Comparison of ENCODE assay signal across 1 cellular context in genomic region chr10:14959221-14960057, GRCh38.
TF ChIP-seq lines count a peak whose summit lies in the region.

Gene MEIG1, plus strand, starts transcription at chr10:14959388. Its CDS starts 7,081 bp downstream, at chr10:14966469.

TF ChIP-seq in HepG2, 621 proteins besides CTCF, POLR2A, EP300 and RAD21 (continued from another document and continues in another):
- peak; percentile 96 for TF ChIP-seq ZBTB40 (IDR thresholded peaks at IDR 0.05)
- no peak; the same call in 1 of the 2 replicates for TF ChIP-seq ZBTB40 (CRISPR knock-in tag; IDR thresholded peaks at IDR 0.05)
- TF ChIP-seq KLF9 (CRISPR knock-in tag; IDR thresholded peaks at IDR 0.05; ENCODE audit: low read depth) = peak; percentile 19; the same call in 1 of the 2 replicates
- peak; percentile 59 for TF ChIP-seq ELF4 (CRISPR knock-in tag; IDR thresholded peaks at IDR 0.05; ENCODE audit: borderline replicate concordance)
- no peak for TF ChIP-seq ZNF776 (CRISPR knock-in tag; IDR thresholded peaks at IDR 0.05)
- peak; percentile 66; the same call in 1 of the 2 replicates for TF ChIP-seq ZNF788 (CRISPR knock-in tag; IDR thresholded peaks at IDR 0.05; ENCODE audit: borderline replicate concordance)
- TF ChIP-seq ZBTB21 (CRISPR knock-in tag; IDR thresholded peaks at IDR 0.05) = 0 out of 2 replicates have a peak, but pooled peaks have one; percentile 13
- no peak; the same call in 1 of the 2 replicates for TF ChIP-seq ZNF605 (CRISPR knock-in tag; IDR thresholded peaks at IDR 0.05)
- 0 out of 2 replicates have a peak, but pooled peaks have one; percentile 61 for TF ChIP-seq IRF9 (CRISPR knock-in tag; IDR thresholded peaks at IDR 0.05; ENCODE audit: borderline replicate concordance)
- 0 out of 2 replicates have a peak, but pooled peaks have one; percentile 35 for TF ChIP-seq HNF1A (IDR thresholded peaks at IDR 0.05; ENCODE audit: low read depth)
- TF ChIP-seq HNF1A (CRISPR knock-in tag; IDR thresholded peaks at IDR 0.05; ENCODE audit: borderline replicate concordance) = no peak
- TF ChIP-seq THRA (CRISPR knock-in tag; IDR thresholded peaks at IDR 0.05; ENCODE audit: borderline replicate concordance) = 0 out of 2 replicates have a peak, but pooled peaks have one; percentile 15
- peak; percentile 94 for TF ChIP-seq KDM5A (IDR thresholded peaks at IDR 0.05; ENCODE audit: borderline replicate concordance, low read length)
- TF ChIP-seq HOXD1 (CRISPR knock-in tag; IDR thresholded peaks at IDR 0.05) = peak; percentile 41; the same call in 1 of the 2 replicates
- peak; percentile 51; the same call in 1 of the 2 replicates for TF ChIP-seq ZNF614 (CRISPR knock-in tag; IDR thresholded peaks at IDR 0.05; ENCODE audit: borderline replicate concordance)
- TF ChIP-seq NR2C2 (CRISPR knock-in tag; IDR thresholded peaks at IDR 0.05; ENCODE audit: borderline replicate concordance) = peak; percentile 93
- peak; percentile 29; the same call in 1 of the 2 replicates for TF ChIP-seq ZNF768 (CRISPR knock-in tag; IDR thresholded peaks at IDR 0.05)
- TF ChIP-seq SKI (IDR thresholded peaks at IDR 0.05; ENCODE audit: partially characterized antibody) = no peak
- 0 out of 2 replicates have a peak, but pooled peaks have one; percentile 23 for TF ChIP-seq ZBTB39 (CRISPR knock-in tag; IDR thresholded peaks at IDR 0.05)
- TF ChIP-seq ZNF331 (CRISPR knock-in tag; IDR thresholded peaks at IDR 0.05) = peak; percentile 23; the same call in 1 of the 2 replicates
- 0 out of 2 replicates have a peak, but pooled peaks have one; percentile 23 for TF ChIP-seq ARNT2 (CRISPR knock-in tag; IDR thresholded peaks at IDR 0.05; ENCODE audit: low read depth)
- TF ChIP-seq MED1 (CRISPR knock-in tag; IDR thresholded peaks at IDR 0.05) = peak; percentile 36; the same call in 1 of the 2 replicates
- TF ChIP-seq ZBTB2 (CRISPR knock-in tag; IDR thresholded peaks at IDR 0.05; ENCODE audit: low read depth) = 0 out of 2 replicates have a peak, but pooled peaks have one; percentile 45
- peak; percentile 80 for TF ChIP-seq RFX3 (CRISPR knock-in tag; IDR thresholded peaks at IDR 0.05)
- TF ChIP-seq ZNF547 (CRISPR knock-in tag; IDR thresholded peaks at IDR 0.05) = peak; percentile 27; the same call in 1 of the 2 replicates
- TF ChIP-seq KDM3A (CRISPR knock-in tag; IDR thresholded peaks at IDR 0.05; ENCODE audit: low read depth) = peak; percentile 43; the same call in 1 of the 2 replicates
- TF ChIP-seq ZSCAN29 (CRISPR knock-in tag; conservative IDR thresholded peaks at IDR 0.05) = peak; percentile 81; the same call in 1 of the 2 replicates
- TF ChIP-seq KLF16 (CRISPR knock-in tag; IDR thresholded peaks at IDR 0.05) = peak in 1 of 2 experiments; percentile 24; a peak in 1 of 4 replicates
- TF ChIP-seq ATAD3A (CRISPR knock-in tag; IDR thresholded peaks at IDR 0.05) = no peak
- peak; percentile 89 for TF ChIP-seq DRAP1 (CRISPR knock-in tag; IDR thresholded peaks at IDR 0.05)
- peak; percentile 61; the same call in 1 of the 2 replicates for TF ChIP-seq EEA1 (CRISPR knock-in tag; IDR thresholded peaks at IDR 0.05; ENCODE audit: borderline replicate concordance)
- peak; percentile 75 for TF ChIP-seq ZFX (CRISPR knock-in tag; IDR thresholded peaks at IDR 0.05; ENCODE audit: low read depth)
